In the genomic region with DNA sequence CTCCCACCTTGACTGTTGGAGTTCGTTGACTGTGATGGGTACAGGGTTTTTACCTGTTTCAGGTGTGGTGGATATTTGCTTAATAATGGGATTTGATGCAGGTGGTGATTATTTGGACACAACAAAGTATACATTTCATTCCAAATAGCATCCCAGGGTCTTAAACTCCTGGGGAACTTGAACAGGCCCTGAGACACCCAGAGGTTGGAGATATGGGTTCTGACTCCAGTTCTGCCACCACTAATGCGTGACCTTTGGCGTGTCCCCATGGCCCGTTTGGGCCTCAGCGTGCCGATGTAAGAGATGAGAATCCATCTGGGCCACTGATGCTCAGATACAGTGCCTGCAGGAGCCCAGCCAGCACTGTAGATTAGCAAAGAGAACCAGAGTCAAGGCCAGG, we compare ENCODE assay signal across 25 cellular contexts.
"Had no signal": no experiment of that assay in that cellular context is flagged by ENCODE, and none has a peak within 500 bp of the region (broad histone marks: within the 10 kb centered on the region; RNA-seq: fewer than 3 reads in every experiment).

No MANE protein-coding gene starts in this region.

- H3K27me3 ChIP-seq: neural progenitor cell, neutrophil, ovary, right lobe of liver, sigmoid colon, stomach, thyroid gland, tibial nerve, upper lobe of right lung, vagina had no signal

- H3K4me1 ChIP-seq: neural progenitor cell, psoas muscle, right lobe of liver, sigmoid colon, stomach, thyroid gland, tibial nerve, upper lobe of right lung, vagina had no signal

- H3K4me2 ChIP-seq: neural progenitor cell had no signal

- DNase-seq: naive thymus-derived CD4-positive, alpha-beta T cell; natural killer cell; nucleus accumbens; ovary; posterior cingulate gyrus; psoas muscle; right cardiac atrium; right lobe of liver; sigmoid colon; small intestine; stimulated activated CD4-positive, alpha-beta T cell treated with anti-CD3 and anti-CD28 coated beads, Interleukin-15, amount 100 ng/mL, for 24 hours; stimulated activated CD4-positive, alpha-beta T cell treated with anti-CD3 and anti-CD28 coated beads, Interleukin-2, amount 100 ng/mL, for 24 hours; stimulated activated CD4-positive, alpha-beta T cell treated with anti-CD3 and anti-CD28 coated beads, Interleukin-2, amount 100 ng/mL, for 48 hours; stimulated activated CD4-positive, alpha-beta T cell treated with anti-CD3 and anti-CD28 coated beads, Interleukin-4, amount 100 ng/mL, for 24 hours; stimulated activated naive CD4-positive, alpha-beta T cell; stomach; thyroid gland; upper lobe of right lung had no signal

- H2AFZ ChIP-seq: neural progenitor cell, parathyroid adenoma had no signal

- H3K79me2 ChIP-seq: parathyroid adenoma had no signal

- H3K36me3 ChIP-seq: neural progenitor cell, neutrophil, ovary, right lobe of liver, sigmoid colon, stomach, thoracic aorta, thyroid gland, tibial nerve, upper lobe of right lung, vagina had no signal

- H3K4me3 ChIP-seq: neural progenitor cell, ovary, psoas muscle, right lobe of liver, sigmoid colon, stomach, thoracic aorta, thyroid gland, tibial nerve, upper lobe of right lung, vagina had no signal

- H3K9me3 ChIP-seq: neutrophil, ovary, right lobe of liver, sigmoid colon, thoracic aorta, thyroid gland, upper lobe of right lung, vagina had no signal

- H3K9ac ChIP-seq: neural progenitor cell, parathyroid adenoma had no signal

- H3K27ac ChIP-seq: neural progenitor cell, neutrophil, ovary, parathyroid adenoma, psoas muscle, right lobe of liver, sigmoid colon, stomach, thoracic aorta, thyroid gland, tibial nerve, upper lobe of right lung, vagina had no signal

- ATAC-seq: naive thymus-derived CD4-positive, alpha-beta T cell; natural killer cell; psoas muscle; right cardiac atrium; right lobe of liver; stimulated activated memory B cell treated with anti-CD40 and anti-IgM and Interleukin-4, amounts not matched to agents 10 μg/mL and 1 μg/mL and 100 μg/mL, for 72 hours; upper lobe of right lung had no signal
